In the genomic region with DNA sequence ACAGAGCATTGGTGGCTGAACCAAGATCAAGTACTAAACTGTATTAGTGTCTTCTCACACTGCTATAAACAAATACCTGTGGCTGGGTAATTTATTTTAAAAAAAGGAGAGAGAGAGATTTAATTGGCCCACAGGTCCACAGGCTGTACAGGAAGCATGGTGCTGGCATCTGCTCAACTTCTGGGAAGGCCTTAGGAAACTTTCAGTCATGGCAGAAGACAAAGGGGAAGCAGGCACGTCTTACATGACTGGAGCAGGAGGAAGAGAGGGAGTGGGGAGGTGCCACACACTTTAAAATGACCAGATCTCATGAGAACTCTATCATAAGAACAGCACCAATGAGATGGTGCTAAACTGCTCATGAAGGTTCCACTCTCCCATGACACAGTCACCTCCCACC, we compare ENCODE assay signal across 1 cellular context.
TF ChIP-seq lines count a peak whose summit lies in the region.

No MANE protein-coding gene starts in this region.

TF ChIP-seq in GM23338, 12 proteins besides CTCF, POLR2A, EP300 and RAD21 (continued from another document):
- TF ChIP-seq ZNF462 (CRISPR knock-in tag; IDR thresholded peaks at IDR 0.05): no peak
- no peak for TF ChIP-seq EZH2 (IDR thresholded peaks at IDR 0.05; ENCODE audit: low read depth, unreplicated experiment)
